In genomic region chr7:50312589-50313162, GRCh38 we compare ENCODE assay signal across 12 cellular contexts. TPM values are rescaled to one million over a fixed set of nuclear protein-coding genes. Genes with fewer than 3 reads are reported as not detected.
A peak's percentile ranks its signal among the peaks of the same experiment; 100 is the strongest.
DNase-seq lines count a peak whose midpoint lies in the region; ATAC-seq and TF ChIP-seq lines count a peak whose summit lies in the region.
"Had no signal": no experiment of that assay in that cellular context is flagged by ENCODE, and none has a peak within 500 bp of the region (broad histone marks: within the 10 kb centered on the region; RNA-seq: fewer than 3 reads in every experiment).

No MANE protein-coding gene starts in this region.

- DNase-seq in activated CD4-positive, alpha-beta T cell treated with anti-CD3 and anti-CD28 coated beads for 36 hours: peak; percentile 32
- DNase-seq in activated CD4-positive, alpha-beta T cell treated with anti-CD3 and anti-CD28 coated beads for 48 hours: no peak
- DNase-seq in NOMO-1 (lab: John Stamatoyannopoulos, UW; ENCODE audit: unreplicated experiment in 2 of 2) (peak; percentile 77 to 78), spleen (no peak), COR-L47 (lab: John Stamatoyannopoulos, UW) (no peak), midbrain (lab: John Stamatoyannopoulos, UW) (no peak)
- no peak for DNase-seq in activated naive CD4-positive, alpha-beta T cell treated with anti-CD3 and anti-CD28 coated beads, Interleukin-2, amount 50 U/mL, for 72 hours (ENCODE audit: low spot score in 2 of 2)
- DNase-seq: SHP77 treated with DMSO at 0.1 percent for 48 hours; stimulated activated CD8-positive, alpha-beta memory T cell treated with anti-CD3 and anti-CD28 coated beads, Interleukin-4, amount 100 ng/mL, for 48 hours had no signal

- H3K4me3 ChIP-seq in spleen: peak overlapping the region in 5 of 8 donors; percentile 3 to 85 (median 70)

- H3K36me3 Mint-ChIP-seq in activated CD4-positive, alpha-beta T cell treated with anti-CD3 and anti-CD28 coated beads for 36 hours (ENCODE audit: low read depth): peaks cover 90% of the 10 kb centered on the region
- peaks cover 77 to 90% of the 10 kb centered on the region in 2 donors for H3K36me3 Mint-ChIP-seq in activated naive CD4-positive, alpha-beta T cell treated with anti-CD3 and anti-CD28 coated beads, Interleukin-2, amount 50 U/mL, for 72 hours

- ATAC-seq in activated CD4-positive, alpha-beta T cell treated with anti-CD3 and anti-CD28 coated beads for 36 hours: no peak
- no peak for ATAC-seq in activated naive CD4-positive, alpha-beta T cell treated with anti-CD3 and anti-CD28 coated beads, Interleukin-2, amount 50 U/mL, for 72 hours
- ATAC-seq in HG02763 (IDR thresholded peaks at IDR 0.05; ENCODE audit: unreplicated experiment): no peak
- ATAC-seq: HepG2 had no signal

- H3K9me3 ChIP-seq in spleen: no peaks in the 10 kb centered on the region

- no peaks in the 10 kb centered on the region for H3K9me3 Mint-ChIP-seq in activated CD4-positive, alpha-beta T cell treated with anti-CD3 and anti-CD28 coated beads for 36 hours (ENCODE audit: low read depth)
- H3K9me3 Mint-ChIP-seq in activated naive CD4-positive, alpha-beta T cell treated with anti-CD3 and anti-CD28 coated beads, Interleukin-2, amount 50 U/mL, for 72 hours: peaks cover 0 to 4% of the 10 kb centered on the region in 2 donors

- no peaks in the 10 kb centered on the region for H3K36me3 ChIP-seq in spleen

- H3K27ac ChIP-seq in spleen: peak overlapping the region; percentile 86 to 98 (median 94)

- no peaks in the 10 kb centered on the region for H3K27me3 ChIP-seq in spleen (replicated peaks in 1 of 7)

- peak overlapping the region; percentile 100 for H3K27ac Mint-ChIP-seq in activated CD4-positive, alpha-beta T cell treated with anti-CD3 and anti-CD28 coated beads for 36 hours
- peak overlapping the region; percentile 80 to 93 for H3K27ac Mint-ChIP-seq in activated naive CD4-positive, alpha-beta T cell treated with anti-CD3 and anti-CD28 coated beads, Interleukin-2, amount 50 U/mL, for 72 hours

- no peak for TF ChIP-seq CTCF in spleen (IDR thresholded peaks at IDR 0.05 in 8 of 11, conservative IDR thresholded peaks at IDR 0.05 in 3 of 11)

- peaks cover 23 to 100% (median 94%) of the 10 kb centered on the region in 6 donors for H3K4me1 ChIP-seq in spleen

- intact Hi-C loops in activated CD4-positive, alpha-beta T cell treated with anti-CD3 and anti-CD28 coated beads for 36 hours (cut with DNase I, micrococcal nuclease): no loop called here
- intact Hi-C loops in spleen (cut with DNase I; ENCODE audit: low total_unique reads): loop anchor here (10.0 kb wide), 1 partner anchor 52 kb away; no protein-coding TSS in a partner anchor

- POLR2A ChIA-PET in activated CD4-positive, alpha-beta T cell treated with anti-CD3 and anti-CD28 coated beads for 36 hours (lab: Charles Lee): interaction anchor here (1.4 to 2.9 kb wide), 4 partner anchors 26 to 55 kb away, joined by 4 to 23 read pairs (median 12); no protein-coding TSS in a partner anchor

- 15 to 27% (median 23%) methylated on average over 4 of the region's 4 CpGs for WGBS in spleen, 5 donors

- no peaks in the 10 kb centered on the region for H3K27me3 Mint-ChIP-seq in activated CD4-positive, alpha-beta T cell treated with anti-CD3 and anti-CD28 coated beads for 36 hours

- H3K4me3 Mint-ChIP-seq in activated CD4-positive, alpha-beta T cell treated with anti-CD3 and anti-CD28 coated beads for 36 hours: peak overlapping the region; percentile 95

- no peak for TF ChIP-seq POLR2A in spleen (IDR thresholded peaks at IDR 0.05)

- CTCF ChIA-PET in activated CD4-positive, alpha-beta T cell treated with anti-CD3 and anti-CD28 coated beads for 36 hours (lab: Charles Lee): interaction anchor here (0.7 to 11.0 kb wide), 19 partner anchors 9 to 108 kb away, joined by 3 to 126 read pairs (median 5); no protein-coding TSS in a partner anchor

- peaks cover 57% of the 10 kb centered on the region for H3K4me1 Mint-ChIP-seq in activated CD4-positive, alpha-beta T cell treated with anti-CD3 and anti-CD28 coated beads for 36 hours

RNA-seq across cellular contexts. Expression of gene IKZF1, which starts 8.2 kb away (rescaled TPM):
- total RNA-seq in activated CD4-positive, alpha-beta T cell treated with anti-CD3 and anti-CD28 coated beads for 36 hours: 100 to 1,000 TPM; 245 to 260 TPM
- total RNA-seq in activated naive CD4-positive, alpha-beta T cell treated with anti-CD3 and anti-CD28 coated beads, Interleukin-2, amount 50 U/mL, for 72 hours: 100 to 1,000 TPM; 208 to 327 TPM
- 100 to 1,000 TPM; 212 to 389 (median 260) TPM for total RNA-seq in spleen
- 10 to 100 TPM; 36.4 to 39.2 (median 37.9) TPM for polyA plus RNA-seq in spleen
- total RNA-seq: A172, HepG2 had no signal
- polyA plus RNA-seq: HepG2 had no signal

Comparison
In these comparisons a context has a peak if more than half of its experiments do, and no peak if none do; other contexts are left out.
1. DNase-seq: peak in activated CD4-positive, alpha-beta T cell treated with anti-CD3 and anti-CD28 coated beads for 36 hours (single experiment) and NOMO-1 (2 of 2); none in activated CD4-positive, alpha-beta T cell treated with anti-CD3 and anti-CD28 coated beads for 48 hours (single experiment), activated naive CD4-positive, alpha-beta T cell treated with anti-CD3 and anti-CD28 coated beads, Interleukin-2, amount 50 U/mL, for 72 hours (0 of 2), spleen (single experiment), COR-L47 (single experiment) and midbrain (single experiment).